Comparison of ENCODE assay signal across 8 cellular contexts in the genomic region with DNA sequence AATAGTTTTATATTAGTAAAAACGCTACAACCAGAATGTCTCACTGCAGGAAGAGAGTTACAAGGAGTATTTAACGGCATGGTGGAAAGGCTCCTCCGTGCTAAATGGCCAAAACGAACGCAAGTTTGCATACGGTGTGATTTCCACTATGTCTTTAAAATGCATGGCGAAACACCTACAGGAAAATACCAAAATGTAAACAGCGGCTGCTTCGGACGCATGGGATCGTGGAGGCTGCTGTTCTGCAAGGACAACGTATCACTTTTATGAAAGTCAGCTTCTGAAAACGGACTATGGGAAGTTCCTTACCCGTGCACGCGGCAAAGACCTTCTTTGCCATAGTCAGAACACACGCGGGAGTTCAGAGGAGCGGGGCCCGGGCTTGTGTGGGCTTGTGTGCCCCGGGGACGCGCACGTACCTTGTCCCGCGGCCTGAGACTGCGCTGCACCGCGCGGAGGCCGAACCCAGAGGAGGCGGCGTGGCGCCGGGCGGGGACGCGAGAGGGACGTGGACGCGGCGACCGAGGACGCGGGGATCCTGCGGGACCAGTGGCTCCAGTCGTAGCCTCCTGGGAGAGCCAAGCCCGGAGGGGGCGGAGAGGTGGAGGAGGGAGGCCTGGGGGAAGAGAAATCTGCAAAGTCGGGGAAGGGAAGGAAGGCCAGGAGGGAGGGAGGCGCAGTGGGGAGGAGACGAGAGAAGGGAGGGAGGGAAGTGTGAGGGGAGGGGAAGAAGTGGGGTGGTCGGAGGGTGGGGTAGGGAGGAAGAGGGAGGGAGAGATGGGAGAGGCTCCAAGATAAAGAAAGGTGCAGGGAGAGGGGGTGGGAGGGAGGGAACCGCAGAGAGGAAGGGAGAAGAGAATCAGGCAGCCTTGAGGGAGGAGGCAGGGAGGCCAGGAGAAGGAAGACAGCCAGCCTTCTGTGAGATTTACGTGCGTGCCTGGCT.
A peak's percentile ranks its signal among the peaks of the same experiment; 100 is the strongest.
DNase-seq lines count a peak whose midpoint lies in the region; ATAC-seq lines count a peak whose summit lies in the region.

A gene (minus strand): TSS at position 697 of the 943 bp plus-strand sequence. CDS start 17,140 bp downstream, outside the sequence.

- H3K27ac ChIP-seq in rectal smooth muscle tissue (ENCODE audit: low read depth, low read length) = peak within 1 kb of the TSS; percentile 76

- peak; percentile 89 for DNase-seq in DMS53 (lab: John Stamatoyannopoulos, UW)
- DNase-seq in OCI-M1 (lab: John Stamatoyannopoulos, UW) = peak; percentile 89
- peak; percentile 82 for DNase-seq in astrocyte of the hippocampus (ENCODE audit: low read depth, low spot score)
- peak; percentile 73 for DNase-seq in iPS DF 19.7 (ENCODE audit: low read depth, low spot score)
- DNase-seq in NCI-H1048 (lab: John Stamatoyannopoulos, UW) = no peak

- H3K36me3 ChIP-seq in rectal smooth muscle tissue (ENCODE audit: control insufficient read depth, insufficient read depth, low read length) = no peaks in the 10 kb centered on the region

- peak within 1 kb of the TSS; percentile 70 for H3K9ac ChIP-seq in rectal smooth muscle tissue (ENCODE audit: low read length)

- no peaks in the 10 kb centered on the region for H3K27me3 ChIP-seq in rectal smooth muscle tissue (ENCODE audit: control insufficient read depth, insufficient read depth, low read length)

- ATAC-seq in GM19467 (IDR thresholded peaks at IDR 0.05; ENCODE audit: unreplicated experiment) (peak; percentile 84), HG03571 (IDR thresholded peaks at IDR 0.05; ENCODE audit: unreplicated experiment) (peak; percentile 65)

- H3K4me1 ChIP-seq in rectal smooth muscle tissue (ENCODE audit: control insufficient read depth, insufficient read depth, low read length) = no peaks in the 10 kb centered on the region

- H3K4me3 ChIP-seq in rectal smooth muscle tissue (ENCODE audit: low read length) = peak within 1 kb of the TSS; percentile 78
